Comparison of ENCODE assay signal across 9 cellular contexts in the genomic region with DNA sequence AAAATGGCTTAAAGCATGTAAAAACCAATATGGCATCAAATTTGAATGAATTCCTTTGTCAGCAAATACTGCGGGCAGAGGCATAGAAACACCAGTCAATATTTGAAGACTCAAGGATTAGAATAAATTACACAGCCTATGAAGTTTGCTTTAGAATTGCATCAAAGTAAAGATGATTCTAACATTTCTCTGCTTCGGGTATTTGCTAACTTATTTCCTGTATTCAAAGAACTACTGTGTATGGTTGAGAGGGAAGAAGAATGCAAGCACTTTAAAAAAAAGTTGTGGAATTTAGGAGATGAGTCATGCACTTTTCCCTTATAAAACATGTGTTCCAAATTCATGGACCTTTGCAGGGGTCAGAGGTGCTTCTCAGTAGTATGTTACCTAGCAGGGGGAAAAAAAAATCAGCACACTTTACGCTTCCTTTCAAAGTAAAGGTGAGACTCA.
A peak's percentile ranks its signal among the peaks of the same experiment; 100 is the strongest.
DNase-seq lines count a peak whose midpoint lies in the region; ATAC-seq, FAIRE-seq and TF ChIP-seq lines count a peak whose summit lies in the region.
"Had no signal": no experiment of that assay in that cellular context is flagged by ENCODE, and none has a peak within 500 bp of the region (broad histone marks: within the 10 kb centered on the region; RNA-seq: fewer than 3 reads in every experiment).

No MANE protein-coding gene starts in this region.

- peaks cover 4% of the 10 kb centered on the region for H3K36me3 Mint-ChIP-seq in activated naive CD4-positive, alpha-beta T cell treated with anti-CD3 and anti-CD28 coated beads, Interleukin-2, amount 50 U/mL, for 24 hours
- H3K36me3 Mint-ChIP-seq in activated naive CD8-positive, alpha-beta T cell: peaks cover 2% of the 10 kb centered on the region

- H3K4me1 Mint-ChIP-seq in activated naive CD4-positive, alpha-beta T cell treated with anti-CD3 and anti-CD28 coated beads, Interleukin-2, amount 50 U/mL, for 24 hours: peaks cover 97% of the 10 kb centered on the region
- H3K4me1 Mint-ChIP-seq in activated naive CD8-positive, alpha-beta T cell (ENCODE audit: low read depth): peaks cover 95% of the 10 kb centered on the region

- FAIRE-seq in urothelium cell line (lab: Jason Lieb, UNC): no peak

- no peaks in the 10 kb centered on the region for H3K27me3 ChIP-seq in kidney epithelial cell (ENCODE audit: control insufficient read depth, insufficient read depth, low read length)

- H3K9me3 Mint-ChIP-seq in activated naive CD4-positive, alpha-beta T cell treated with anti-CD3 and anti-CD28 coated beads, Interleukin-2, amount 50 U/mL, for 24 hours: no peaks in the 10 kb centered on the region
- no peaks in the 10 kb centered on the region for H3K9me3 Mint-ChIP-seq in activated naive CD8-positive, alpha-beta T cell (ENCODE audit: low read depth)

- no peaks in the 10 kb centered on the region for H3K36me3 ChIP-seq in kidney epithelial cell (ENCODE audit: control insufficient read depth, insufficient read depth, low read length)

- no peak for DNase-seq in activated naive CD4-positive, alpha-beta T cell (lab: John Stamatoyannopoulos, UW)
- DNase-seq in kidney epithelial cell (ENCODE audit: low read depth): peak; percentile 58
- peak; percentile 53 for DNase-seq in urothelium cell line (ENCODE audit: low spot score)
- no peak for DNase-seq in COR-L47 (lab: John Stamatoyannopoulos, UW)
- DNase-seq: T-helper 9 cell had no signal

- no peaks in the 10 kb centered on the region for H3K27me3 Mint-ChIP-seq in activated naive CD4-positive, alpha-beta T cell treated with anti-CD3 and anti-CD28 coated beads, Interleukin-2, amount 50 U/mL, for 24 hours
- H3K27me3 Mint-ChIP-seq in activated naive CD8-positive, alpha-beta T cell: no peaks in the 10 kb centered on the region

- peak overlapping the region; percentile 38 for H3K4me3 Mint-ChIP-seq in activated naive CD4-positive, alpha-beta T cell treated with anti-CD3 and anti-CD28 coated beads, Interleukin-2, amount 50 U/mL, for 24 hours
- peak overlapping the region; percentile 59 for H3K4me3 Mint-ChIP-seq in activated naive CD8-positive, alpha-beta T cell

- no peak for TF ChIP-seq CTCF in kidney epithelial cell (IDR thresholded peaks at IDR 0.05; ENCODE audit: insufficient read depth, low read length, poor library complexity, severe bottlenecking)

- peak overlapping the region; percentile 93 for H3K27ac Mint-ChIP-seq in activated naive CD4-positive, alpha-beta T cell treated with anti-CD3 and anti-CD28 coated beads, Interleukin-2, amount 50 U/mL, for 24 hours
- peak overlapping the region; percentile 98 for H3K27ac Mint-ChIP-seq in activated naive CD8-positive, alpha-beta T cell

- ATAC-seq in HG03095 (IDR thresholded peaks at IDR 0.05; ENCODE audit: unreplicated experiment) (no peak), GM18909 (IDR thresholded peaks at IDR 0.05; ENCODE audit: poor library complexity, unreplicated experiment) (no peak)

- H3K4me3 ChIP-seq in kidney epithelial cell (ENCODE audit: low read depth, low read length): no peak overlapping the region

Comparison
In these comparisons a context has a peak if more than half of its experiments do, and no peak if none do; other contexts are left out.
1. DNase-seq: peak in kidney epithelial cell (single experiment) and urothelium cell line (single experiment); none in activated naive CD4-positive, alpha-beta T cell (0 of 4) and COR-L47 (single experiment).